ENCODE assay signal across 8 cellular contexts in genomic region chr11:31958086-31958735, GRCh38.
A peak's percentile ranks its signal among the peaks of the same experiment; 100 is the strongest.
DNase-seq lines count a peak whose midpoint lies in the region; ATAC-seq and TF ChIP-seq lines count a peak whose summit lies in the region.

No MANE protein-coding gene starts in this region.

- peak; percentile 36; the same call in 1 of the 2 replicates for TF ChIP-seq CTCF in RWPE1 (conservative IDR thresholded peaks at IDR 0.05; ENCODE audit: low read depth)
- peak; percentile 49 to 88 (median 78) for TF ChIP-seq CTCF in heart right ventricle (IDR thresholded peaks at IDR 0.05)

- no peaks in the 10 kb centered on the region for H3K27me3 ChIP-seq in heart right ventricle

- no peaks in the 10 kb centered on the region for H3K4me1 Mint-ChIP-seq in activated naive CD8-positive, alpha-beta T cell treated with anti-CD3 and anti-CD28 coated beads, Interleukin-2, amount 10 ng/mL, durations not matched to agents 7 days and 5 days

- WGBS in heart right ventricle, 2 donors = 26 to 29% methylated on average over 15 of the region's 15 CpGs

- no peaks in the 10 kb centered on the region for H3K9me3 ChIP-seq in heart right ventricle

- no peak overlapping the region for H3K4me3 Mint-ChIP-seq in activated naive CD8-positive, alpha-beta T cell treated with anti-CD3 and anti-CD28 coated beads, Interleukin-2, amount 10 ng/mL, durations not matched to agents 7 days and 5 days

- peaks cover 10% of the 10 kb centered on the region for H3K27me3 Mint-ChIP-seq in activated naive CD8-positive, alpha-beta T cell treated with anti-CD3 and anti-CD28 coated beads, Interleukin-2, amount 10 ng/mL, durations not matched to agents 7 days and 5 days

- peaks cover 0 to 8% (median 0%) of the 10 kb centered on the region in 9 donors for H3K4me1 ChIP-seq in heart right ventricle

- DNase-seq in C1 segment of cervical spinal cord (lab: John Stamatoyannopoulos, UW) (peak in 11 of 14 donors; percentile 2 to 65 (median 31)), RWPE1 (ENCODE audit: low spot score) (peak; percentile 35), heart right ventricle (peak; percentile 56 to 80), retina (peak; percentile 89), NCI-H1092 treated with DMSO at 0.1 percent for 48 hours (lab: John Stamatoyannopoulos, UW) (no peak)
- DNase-seq in activated naive CD8-positive, alpha-beta T cell treated with anti-CD3 and anti-CD28 coated beads, Interleukin-2, amount 10 ng/mL, durations not matched to agents 7 days and 5 days = peak; percentile 71

- CTCF ChIA-PET in RWPE1 (lab: Yijun Ruan, JAX) = interaction anchor here (0.5 to 1.7 kb wide), 6 partner anchors 30 to 369 kb away, joined by 3 to 4 read pairs (median 4); no protein-coding TSS in a partner anchor

- H3K4me3 ChIP-seq in heart right ventricle = no peak overlapping the region

- no peak overlapping the region for H3K27ac Mint-ChIP-seq in activated naive CD8-positive, alpha-beta T cell treated with anti-CD3 and anti-CD28 coated beads, Interleukin-2, amount 10 ng/mL, durations not matched to agents 7 days and 5 days

- POLR2A ChIA-PET in RWPE1 (lab: Yijun Ruan, JAX; ENCODE audit: low non-redundant PET) = no interaction called here
- POLR2A ChIA-PET in activated naive CD8-positive, alpha-beta T cell treated with anti-CD3 and anti-CD28 coated beads, Interleukin-2, amount 10 ng/mL, durations not matched to agents 7 days and 5 days (lab: Charles Lee) = no interaction called here

- H3K36me3 Mint-ChIP-seq in activated naive CD8-positive, alpha-beta T cell treated with anti-CD3 and anti-CD28 coated beads, Interleukin-2, amount 10 ng/mL, durations not matched to agents 7 days and 5 days = no peaks in the 10 kb centered on the region

- intact Hi-C loops in heart right ventricle (cut with DNase I) = loop anchor here in 8 of 10 donors (2.0 to 10.0 kb wide), 12 partner anchors 143 to 851 kb away; partner anchors contain the start of gene PAX6 (in 1 of the 8)

- H3K27ac ChIP-seq in RWPE1 = no peak overlapping the region
- no peak overlapping the region for H3K27ac ChIP-seq in heart right ventricle

- H3K9me3 Mint-ChIP-seq in activated naive CD8-positive, alpha-beta T cell treated with anti-CD3 and anti-CD28 coated beads, Interleukin-2, amount 10 ng/mL, durations not matched to agents 7 days and 5 days = no peaks in the 10 kb centered on the region

- H3K36me3 ChIP-seq in heart right ventricle = no peaks in the 10 kb centered on the region

- ATAC-seq in GM19025 (IDR thresholded peaks at IDR 0.05; ENCODE audit: low read depth, unreplicated experiment) = peak; percentile 81
- peak; percentile 79 for ATAC-seq in HG03135 (IDR thresholded peaks at IDR 0.05; ENCODE audit: unreplicated experiment)
- peak; percentile 63 for ATAC-seq in activated naive CD8-positive, alpha-beta T cell treated with anti-CD3 and anti-CD28 coated beads, Interleukin-2, amount 10 ng/mL, durations not matched to agents 7 days and 5 days (ENCODE audit: low read depth)
- ATAC-seq in heart right ventricle = peak; percentile 84 to 93 (median 87)
